ENCODE assay signal across 19 cellular contexts in genomic region chr11:8034604-8035224, GRCh38.
"Had no signal": no experiment of that assay in that cellular context is flagged by ENCODE, and none has a peak within 500 bp of the region (broad histone marks: within the 10 kb centered on the region; RNA-seq: fewer than 3 reads in every experiment).

No MANE protein-coding gene starts in this region.

- H3K27me3 ChIP-seq: ovary, right lobe of liver had no signal

- H3K4me1 ChIP-seq: foreskin keratinocyte, psoas muscle, right lobe of liver had no signal

- H3K27ac ChIP-seq: cardiac muscle cell, foreskin keratinocyte, psoas muscle, right lobe of liver, stomach, thoracic aorta, upper lobe of left lung had no signal

- H3K36me3 ChIP-seq: cardiac muscle cell, ovary, right lobe of liver, stomach, thoracic aorta, upper lobe of left lung had no signal

- DNase-seq: activated CD4-positive, alpha-beta T cell treated with anti-CD3 and anti-CD28 coated beads for 1 hour; activated effector memory CD4-positive, alpha-beta T cell treated with Interleukin-2 at 50 U/mL for 16 hours; activated naive CD4-positive, alpha-beta T cell treated with anti-CD3 and anti-CD28 coated beads, Interleukin-2, amount 10 ng/mL, durations not matched to agents 7 days and 5 days; activated T-cell treated with anti-CD3 and anti-CD28 coated beads, Interleukin-2, amount 50 U/mL, for 72 hours; effector memory CD4-positive, alpha-beta T cell; foreskin keratinocyte; hippocampal formation; mucosa of descending colon; psoas muscle; right lobe of liver; stimulated activated CD4-positive, alpha-beta T cell treated with anti-CD3 and anti-CD28 coated beads, Interleukin-2, amount 100 ng/mL, for 24 hours; stomach; T-helper 9 cell; upper lobe of left lung had no signal

- ATAC-seq: activated T-cell treated with anti-CD3 and anti-CD28 coated beads, Interleukin-2, amount 50 U/mL, for 72 hours; foreskin keratinocyte; mucosa of descending colon; right lobe of liver; stimulated activated effector memory CD8-positive, alpha-beta T cell treated with anti-CD3 and anti-CD28 coated beads, Interleukin-12 subunit alpha, Interleukin-12 subunit beta, amount 100 ng/mL, for 72 hours had no signal

- H3K9me3 ChIP-seq: mucosa of descending colon, ovary, psoas muscle, right lobe of liver, stomach, thoracic aorta, upper lobe of left lung had no signal

- H3K4me3 ChIP-seq: cardiac muscle cell, mucosa of descending colon, ovary, psoas muscle, right lobe of liver, skin epidermis, stomach, thoracic aorta, upper lobe of left lung had no signal
